ENCODE assay signal across 16 cellular contexts in genomic region chr11:118080296-118080695, GRCh38. TPM values are rescaled to one million over a fixed set of nuclear protein-coding genes. Genes with fewer than 3 reads are reported as not detected.
DNase-seq lines count a peak whose midpoint lies in the region; ATAC-seq and TF ChIP-seq lines count a peak whose summit lies in the region.
"Had no signal": no experiment of that assay in that cellular context is flagged by ENCODE, and none has a peak within 500 bp of the region (broad histone marks: within the 10 kb centered on the region; RNA-seq: fewer than 3 reads in every experiment).

No MANE protein-coding gene starts in this region.

- H3K4me3 Mint-ChIP-seq in T-helper 17 cell = no peak overlapping the region
- H3K4me3 Mint-ChIP-seq in neural crest cell = no peak overlapping the region
- H3K4me3 Mint-ChIP-seq: B cell; CD4-positive, alpha-beta T cell; H9 had no signal

- H3K4me1 ChIP-seq in transverse colon = peaks cover 11 to 64% (median 26%) of the 10 kb centered on the region in 4 donors
- H3K4me1 ChIP-seq in HAP-1 = no peaks in the 10 kb centered on the region

- no peak for TF ChIP-seq EP300 in transverse colon (IDR thresholded peaks at IDR 0.05; ENCODE audit: low read depth)

- no peak for TF ChIP-seq CTCF in neural crest cell (conservative IDR thresholded peaks at IDR 0.05)
- no peak for TF ChIP-seq CTCF in transverse colon (IDR thresholded peaks at IDR 0.05)

- ATAC-seq in T-helper 17 cell (no peak), HG03159 (IDR thresholded peaks at IDR 0.05; ENCODE audit: unreplicated experiment) (no peak)
- ATAC-seq: GM12878 had no signal

- in situ Hi-C loops in transverse colon (cut with MboI; ENCODE audit: low pct_ligation_motif_present in 1 of 4, low pct_unique_long_range_greater_than_20kb in 1 of 4, low sequenced_read_pairs in 3 of 4) (no loop called here), HAP-1 (cut with MboI; ENCODE audit: low sequenced_read_pairs) (no loop called here)

- H3K4me3 ChIP-seq in transverse colon (peak overlapping the region in 1 of 4 donors; percentile 52), HAP-1 (no peak overlapping the region)
- H3K4me3 ChIP-seq: GM12878 had no signal

- TF ChIP-seq POLR2A in transverse colon (IDR thresholded peaks at IDR 0.05) = no peak

- no peaks in the 10 kb centered on the region for H3K36me3 ChIP-seq in transverse colon
- no peaks in the 10 kb centered on the region for H3K36me3 ChIP-seq in HAP-1 (replicated peaks)

- no peaks in the 10 kb centered on the region for H3K36me3 Mint-ChIP-seq in T-helper 17 cell (ENCODE audit: low read depth)
- no peaks in the 10 kb centered on the region for H3K36me3 Mint-ChIP-seq in neural crest cell (ENCODE audit: low read depth)

- no peaks in the 10 kb centered on the region for H3K9me3 ChIP-seq in T-helper 17 cell (ENCODE audit: control insufficient read depth, low read length, poor library complexity, severe bottlenecking)
- no peaks in the 10 kb centered on the region for H3K9me3 ChIP-seq in transverse colon
- no peaks in the 10 kb centered on the region for H3K9me3 ChIP-seq in HAP-1

- H3K27ac ChIP-seq in transverse colon = peak overlapping the region in 3 of 4 donors; percentile 86 to 89 (median 88)

- no peaks in the 10 kb centered on the region for H3K27me3 ChIP-seq in transverse colon
- peaks cover 11% of the 10 kb centered on the region for H3K27me3 ChIP-seq in HAP-1 (ENCODE audit: low read depth)

- H3K9me3 Mint-ChIP-seq in neural crest cell = no peaks in the 10 kb centered on the region
- H3K9me3 Mint-ChIP-seq: CD4-positive, alpha-beta T cell had no signal

- H3K27me3 Mint-ChIP-seq in T-helper 17 cell (peaks cover 22% of the 10 kb centered on the region), neural crest cell (ENCODE audit: low read depth) (no peaks in the 10 kb centered on the region)
- H3K27me3 Mint-ChIP-seq: CD4-positive, alpha-beta T cell had no signal

- H3K27ac Mint-ChIP-seq in T-helper 17 cell (peak overlapping the region; percentile 70), neural crest cell (ENCODE audit: unreplicated experiment) (peak overlapping the region; percentile 88)
- H3K27ac Mint-ChIP-seq: B cell; CD4-positive, alpha-beta T cell; H9 had no signal

- H3K4me1 Mint-ChIP-seq in T-helper 17 cell (peaks cover 9% of the 10 kb centered on the region), neural crest cell (peaks cover 66% of the 10 kb centered on the region)
- H3K4me1 Mint-ChIP-seq: B cell had no signal

- WGBS in transverse colon (ENCODE audit: low coverage in 1 of 2), 2 donors = 74% methylated on average over 5 of the region's 5 CpGs; no CpG with 5 or more reads in 1 of the 2 donors

- DNase-seq in T-helper 17 cell (no peak), neural crest cell (ENCODE audit: low read depth, low spot score) (no peak), transverse colon (no peak), SKM-1 (lab: John Stamatoyannopoulos, UW; ENCODE audit: unreplicated experiment) (no peak), HAP-1 (ENCODE audit: low spot score in 2 of 2) (no peak)
- DNase-seq: C1 segment of cervical spinal cord; CD4-positive, alpha-beta T cell; DMS153; DMS79 treated with DMSO at 0.1 percent for 48 hours; H9 had no signal

- intact Hi-C loops in transverse colon (cut with DNase I; ENCODE audit: low total_unique reads) = no loop called here

RNA-seq across cellular contexts. Expression of gene TMPRSS4, which starts 3.4 kb away (rescaled TPM):
- total RNA-seq in T-helper 17 cell (not detected), neural crest cell (not detected in 2 replicates), transverse colon (100 to 1,000 TPM; 224 to 423 (median 248) TPM)
- total RNA-seq: A172; B cell; CD4-positive, alpha-beta T cell; H9 had no signal

RNA-seq across cellular contexts. Expression of gene SMIM35, which starts 6.5 kb away (rescaled TPM):
- total RNA-seq in T-helper 17 cell (under 1 TPM; 0.13 to 0.30 TPM), neural crest cell (not detected in 2 replicates), transverse colon (not detected)
- total RNA-seq: A172, GM12878, H1, H9, HT-29 had no signal

Comparison
In these comparisons a context has a peak if more than half of its experiments do, and no peak if none do; other contexts are left out.
1. RNA of gene TMPRSS4, which starts 3.4 kb away (total RNA-seq): 224 to 423 TPM in transverse colon; not detected in neural crest cell and not detected in T-helper 17 cell; every median in the first group is over 100 times any median in the second.